In the genomic region with DNA sequence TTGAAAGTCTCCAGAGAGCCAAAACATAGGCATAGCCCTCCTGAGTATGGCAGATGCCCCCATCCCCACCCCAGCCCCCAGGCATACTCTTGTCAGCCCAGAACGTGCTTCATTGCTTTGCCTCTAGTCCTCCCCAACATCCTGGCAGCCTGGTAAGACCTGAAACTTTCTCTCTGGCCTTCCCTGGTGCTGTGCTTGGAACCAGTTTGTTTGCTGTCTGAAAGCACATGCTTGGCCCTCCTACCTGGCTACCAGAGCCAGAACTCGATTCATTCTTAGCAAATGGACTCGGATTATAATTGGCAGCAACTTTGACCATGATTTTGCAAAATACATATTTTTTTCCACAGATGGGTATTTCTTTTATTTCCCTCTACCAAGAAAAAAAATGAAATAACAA, we compare ENCODE assay signal across 23 cellular contexts.
"Had no signal": no experiment of that assay in that cellular context is flagged by ENCODE, and none has a peak within 500 bp of the region (broad histone marks: within the 10 kb centered on the region; RNA-seq: fewer than 3 reads in every experiment).

No MANE protein-coding gene starts in this region.

- H3K4me3 Mint-ChIP-seq: dendritic cell treated with granulocyte-macrophage colony-stimulating factor and Interleukin-4, amounts not matched to agents 40 ng/mL and 50 ng/mL, for 4 days; effector memory CD8-positive, alpha-beta T cell had no signal

- H3K27me3 Mint-ChIP-seq: dendritic cell treated with granulocyte-macrophage colony-stimulating factor and Interleukin-4, amounts not matched to agents 40 ng/mL and 50 ng/mL, for 4 days had no signal

- H3K27ac Mint-ChIP-seq: dendritic cell treated with granulocyte-macrophage colony-stimulating factor and Interleukin-4, amounts not matched to agents 40 ng/mL and 50 ng/mL, for 4 days; effector memory CD8-positive, alpha-beta T cell had no signal

- H3K27ac ChIP-seq: colonic mucosa, coronary artery, dorsolateral prefrontal cortex, epithelial cell of prostate, esophagus muscularis mucosa, esophagus squamous epithelium, foreskin keratinocyte, gastrocnemius medialis, gastroesophageal sphincter, heart left ventricle had no signal

- DNase-seq: colonic mucosa; cortex of kidney; dermis blood vessel endothelial cell; dorsolateral prefrontal cortex; effector CD4-positive, alpha-beta T cell; effector CD8-positive, alpha-beta T cell; effector memory CD4-positive, alpha-beta T cell; effector memory CD8-positive, alpha-beta T cell; esophagus squamous epithelium; foreskin fibroblast; foreskin keratinocyte; foreskin melanocyte; gastrocnemius medialis; glutamatergic neuron; head of caudate nucleus; heart left ventricle; heart right ventricle had no signal

- H3K4me3 ChIP-seq: colonic mucosa, coronary artery, dorsolateral prefrontal cortex, esophagus muscularis mucosa, esophagus squamous epithelium, gastrocnemius medialis, gastroesophageal sphincter, heart left ventricle, heart right ventricle had no signal

- H3K4me1 ChIP-seq: colonic mucosa, esophagus muscularis mucosa, esophagus squamous epithelium, foreskin keratinocyte, gastrocnemius medialis, gastroesophageal sphincter had no signal

- H3K27me3 ChIP-seq: colonic mucosa, esophagus muscularis mucosa, esophagus squamous epithelium, foreskin keratinocyte, gastrocnemius medialis, gastroesophageal sphincter, heart left ventricle, heart right ventricle had no signal

- H3K9me3 ChIP-seq: colonic mucosa, gastrocnemius medialis had no signal

- ATAC-seq: effector memory CD8-positive, alpha-beta T cell; esophagus mucosa; foreskin keratinocyte; gastrocnemius medialis; gastroesophageal sphincter had no signal

- H3K36me3 ChIP-seq: colonic mucosa, esophagus muscularis mucosa, esophagus squamous epithelium, gastrocnemius medialis, gastroesophageal sphincter, heart left ventricle, heart right ventricle had no signal
